Comparison of ENCODE assay signal across 9 cellular contexts in the genomic region with DNA sequence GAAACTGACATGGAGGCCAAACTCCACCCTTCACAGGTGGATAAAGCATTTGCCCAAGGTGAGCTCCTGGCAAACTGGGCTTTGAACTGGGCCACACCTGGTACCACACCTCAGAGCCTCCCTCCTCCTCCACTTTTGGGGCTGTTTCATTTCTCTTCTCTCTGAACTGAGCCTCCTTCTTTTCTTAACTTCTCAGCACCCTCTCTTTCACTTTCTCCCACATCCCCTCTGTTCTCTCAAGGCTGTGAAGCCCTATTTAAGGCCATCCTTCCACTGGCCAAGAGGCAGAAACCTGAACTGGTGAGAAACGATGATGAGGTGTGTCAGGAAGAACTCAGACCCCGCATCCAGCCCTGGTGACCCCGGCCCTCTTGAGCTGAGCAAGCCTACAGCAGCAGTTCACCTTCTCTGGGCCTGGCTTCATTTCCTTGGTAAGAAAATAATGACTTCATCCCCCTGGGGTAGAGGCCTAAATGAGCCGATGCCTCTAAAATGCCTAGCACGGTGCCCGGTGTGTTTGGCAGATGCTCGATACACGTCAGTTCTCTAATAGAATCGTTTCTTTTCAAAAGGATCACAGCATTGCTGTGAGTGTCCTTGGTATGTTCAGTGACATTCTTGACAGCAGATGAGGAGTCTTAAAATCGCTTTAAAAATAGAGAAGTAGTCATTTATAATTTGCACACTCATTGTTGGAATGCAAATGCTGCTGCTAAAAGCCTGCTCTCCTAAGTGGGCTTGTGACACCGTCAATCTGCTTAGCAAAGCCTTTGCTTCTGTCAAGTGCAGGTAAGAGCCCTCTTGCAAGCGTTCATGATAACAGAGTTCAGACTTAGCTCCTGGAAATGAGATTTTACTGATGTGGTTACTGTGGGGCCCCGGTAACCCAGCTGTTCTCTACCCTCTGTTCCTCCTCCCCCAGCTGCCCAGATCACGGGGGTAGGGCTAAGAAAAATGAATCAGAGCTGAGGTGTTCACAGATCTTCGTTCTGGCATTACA.
DNase-seq lines count a peak whose midpoint lies in the region; ATAC-seq and TF ChIP-seq lines count a peak whose summit lies in the region.
"Had no signal": no experiment of that assay in that cellular context is flagged by ENCODE, and none has a peak within 500 bp of the region (broad histone marks: within the 10 kb centered on the region; RNA-seq: fewer than 3 reads in every experiment).

No MANE protein-coding gene starts in this region.

- no peak for TF ChIP-seq POLR2A in suprapubic skin (IDR thresholded peaks at IDR 0.05)

- H3K9me2 ChIP-seq in OCI-LY7 (ENCODE audit: insufficient read depth, low read length), result no peaks in the 10 kb centered on the region

- peaks cover 9% of the 10 kb centered on the region for H3K27me3 ChIP-seq in suprapubic skin

- POLR2A ChIA-PET in OCI-LY7 (lab: Charles Lee), result interaction anchor here (0.9 to 1.4 kb wide), 2 partner anchors 18 to 224 kb away, joined by 3 to 4 read pairs; no protein-coding TSS in a partner anchor

- ATAC-seq in HG03342 (IDR thresholded peaks at IDR 0.05; ENCODE audit: unreplicated experiment) (no peak), left lobe of liver (no peak)

- no peaks in the 10 kb centered on the region for H3K79me2 ChIP-seq in OCI-LY7 (ENCODE audit: insufficient read depth, low read depth, low read length)

- BruUV-seq in OCI-LY7 (replicated peaks; lab: Mats Ljungman, UMichigan), result no TSS peak

- H3K4me1 ChIP-seq in OCI-LY7 (ENCODE audit: insufficient read depth, low read length, poor library complexity, severe bottlenecking) (peaks cover 31% of the 10 kb centered on the region), suprapubic skin (no peaks in the 10 kb centered on the region)

- intact Hi-C loops in OCI-LY7 (cut with micrococcal nuclease; ENCODE audit: unreplicated experiment), result no loop called here

- TF ChIP-seq EP300 in suprapubic skin (IDR thresholded peaks at IDR 0.05), result no peak

- H3K27ac ChIP-seq in OCI-LY7 (ENCODE audit: low read depth, low read length, poor library complexity, severe bottlenecking), result peak overlapping the region; percentile 80
- no peak overlapping the region for H3K27ac ChIP-seq in suprapubic skin
- H3K27ac ChIP-seq: epithelial cell of prostate had no signal

- TF ChIP-seq CTCF in OCI-LY7 (conservative IDR thresholded peaks at IDR 0.05; ENCODE audit: low read length) (no peak), suprapubic skin (IDR thresholded peaks at IDR 0.05) (no peak)

- H3K36me3 ChIP-seq in OCI-LY7 (ENCODE audit: insufficient read depth, low read length), result no peaks in the 10 kb centered on the region
- H3K36me3 ChIP-seq in suprapubic skin, result no peaks in the 10 kb centered on the region

- DNase-seq in GM19238 (ENCODE audit: insufficient read length, low spot score) (peak; percentile 16), OCI-LY7 (ENCODE audit: low spot score) (peak; percentile 74), suprapubic skin (ENCODE audit: low spot score in 2 of 2) (no peak), left lobe of liver (ENCODE audit: low spot score) (no peak), KBM-7 (no peak)
- DNase-seq in activated naive CD4-positive, alpha-beta T cell treated with Interleukin-2 at 50 U/mL for 16 hours, result peak; percentile 70
- peak; percentile 43 to 66 for DNase-seq in stimulated activated CD4-positive, alpha-beta T cell treated with anti-CD3 and anti-CD28 coated beads, Interleukin-4, amount 100 ng/mL, for 4 hours

- 70% methylated on average over 15 of the region's 15 CpGs for WGBS in suprapubic skin

- H3K4me2 ChIP-seq in OCI-LY7 (ENCODE audit: low read length), result peak overlapping the region; percentile 76

- CTCF ChIA-PET in OCI-LY7 (lab: Charles Lee; ENCODE audit: unreplicated experiment), result no interaction called here

- no peaks in the 10 kb centered on the region for H4K20me1 ChIP-seq in OCI-LY7 (ENCODE audit: insufficient read depth, low read length)

- in situ Hi-C loops in KBM-7 (cut with MboI; ENCODE audit: low pct_unique_long_range_greater_than_20kb, low sequenced_read_pairs), result no loop called here

- peak overlapping the region; percentile 45 for H3K4me3 ChIP-seq in OCI-LY7 (ENCODE audit: low read depth, low read length, poor library complexity, severe bottlenecking)
- H3K4me3 ChIP-seq in suprapubic skin, result no peak overlapping the region

- H2AFZ ChIP-seq in OCI-LY7 (ENCODE audit: low read length), result peak overlapping the region; percentile 63; the same call in 1 of the 2 replicates

- H3K9me3 ChIP-seq in OCI-LY7 (ENCODE audit: low read length) (no peaks in the 10 kb centered on the region), suprapubic skin (no peaks in the 10 kb centered on the region)

Comparison
In these comparisons a context has a peak if more than half of its experiments do, and no peak if none do; other contexts are left out.
1. DNase-seq: peak in GM19238 (single experiment), OCI-LY7 (single experiment), activated naive CD4-positive, alpha-beta T cell treated with Interleukin-2 at 50 U/mL for 16 hours (single experiment) and stimulated activated CD4-positive, alpha-beta T cell treated with anti-CD3 and anti-CD28 coated beads, Interleukin-4, amount 100 ng/mL, for 4 hours (2 of 2); none in suprapubic skin (0 of 2), left lobe of liver (single experiment) and KBM-7 (single experiment).